In the genomic region with DNA sequence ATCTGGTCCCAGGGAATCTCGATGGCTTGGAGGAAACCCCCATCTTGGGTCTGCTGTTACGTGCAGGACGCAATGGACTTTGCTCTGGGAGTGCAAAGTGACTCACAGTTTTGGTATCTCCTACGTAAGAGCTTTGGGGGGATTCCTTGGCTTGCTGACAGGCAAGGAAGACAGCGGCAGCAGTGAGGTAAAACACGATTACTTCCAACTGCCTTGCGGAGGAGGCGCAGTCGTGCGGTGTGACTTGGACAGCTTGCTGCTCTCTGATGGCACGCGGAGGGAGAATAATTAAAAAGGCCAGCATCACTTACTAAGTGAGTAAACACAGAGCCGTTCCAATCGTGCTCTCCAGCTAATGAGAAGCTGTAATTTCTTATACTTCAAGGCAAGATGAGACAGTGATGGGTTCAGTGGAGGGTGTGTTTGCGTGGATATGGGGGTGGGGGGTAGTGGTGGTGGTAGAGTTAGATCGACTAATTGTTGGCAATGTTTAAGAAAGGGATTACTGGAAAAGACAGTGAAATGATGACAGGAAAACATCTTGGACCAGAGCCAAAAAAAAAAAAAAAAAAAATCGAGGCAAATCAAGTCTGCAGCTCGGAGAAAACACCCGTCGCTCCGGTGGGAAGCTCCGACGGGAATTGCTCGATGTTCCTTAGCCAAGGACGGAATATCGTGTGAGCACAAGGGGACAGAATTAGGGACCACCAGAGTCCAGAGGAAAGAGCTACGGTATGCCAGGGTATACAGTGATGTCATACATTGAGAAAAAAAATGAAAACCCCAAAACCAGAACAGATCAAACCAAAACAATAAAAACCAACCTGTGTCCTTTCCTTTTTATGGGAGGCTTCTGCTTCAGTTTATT, we compare ENCODE assay signal across 9 cellular contexts.
A peak's percentile ranks its signal among the peaks of the same experiment; 100 is the strongest.
DNase-seq lines count a peak whose midpoint lies in the region; ATAC-seq and TF ChIP-seq lines count a peak whose summit lies in the region.
"Had no signal": no experiment of that assay in that cellular context is flagged by ENCODE, and none has a peak within 500 bp of the region (broad histone marks: within the 10 kb centered on the region; RNA-seq: fewer than 3 reads in every experiment).

No MANE protein-coding gene starts in this region.

- no peak for TF ChIP-seq POLR2A in thyroid gland (IDR thresholded peaks at IDR 0.05)

- CTCF ChIA-PET in WTC11 (lab: Charles Lee), result interaction anchor here (1.3 kb wide), 1 partner anchor 400 kb away, joined by 3 read pairs; no protein-coding TSS in a partner anchor

- peaks cover 16% of the 10 kb centered on the region for H3K27me3 Mint-ChIP-seq in WTC11 (ENCODE audit: low read depth)
- peaks cover 2 to 3% (median 2%) of the 10 kb centered on the region in 3 donors for H3K27me3 Mint-ChIP-seq in immature natural killer cell (ENCODE audit: low read depth in 3 of 3)

- ATAC-seq in WTC11 (no peak), GM21526 (IDR thresholded peaks at IDR 0.05; ENCODE audit: low FRiP score, unreplicated experiment) (no peak)
- ATAC-seq: natural killer cell had no signal

- H3K36me3 ChIP-seq in thyroid gland, result no peaks in the 10 kb centered on the region

- no peak for TF ChIP-seq CTCF in HFF-Myc (IDR thresholded peaks at IDR 0.05; ENCODE audit: low read depth, low read length, missing control alignments)
- TF ChIP-seq CTCF in WTC11 (IDR thresholded peaks at IDR 0.05), result no peak
- no peak for TF ChIP-seq CTCF in thyroid gland (IDR thresholded peaks at IDR 0.05)

- H3K9me3 Mint-ChIP-seq in WTC11 (no peaks in the 10 kb centered on the region), immature natural killer cell (peaks cover 0 to 11% (median 0%) of the 10 kb centered on the region in 6 donors)
- H3K9me3 Mint-ChIP-seq: natural killer cell had no signal

- intact Hi-C loops in thyroid gland (cut with DNase I), result no loop called here

- H3K27me3 ChIP-seq in thyroid gland, result no peaks in the 10 kb centered on the region

- peak; percentile 82 for DNase-seq in HFF-Myc (ENCODE audit: extremely low read depth, low read depth)
- DNase-seq in WTC11 (ENCODE audit: low spot score), result no peak
- DNase-seq in iPS DF 19.7 (ENCODE audit: low read depth, low spot score), result peak; percentile 17
- peak; percentile 8 for DNase-seq in stromal cell of bone marrow (ENCODE audit: low read depth)
- DNase-seq in AML-193 (lab: John Stamatoyannopoulos, UW), result no peak
- no peak for DNase-seq in thyroid gland
- no peak for DNase-seq in immature natural killer cell
- DNase-seq: natural killer cell had no signal

- peaks cover 17% of the 10 kb centered on the region for H3K4me1 Mint-ChIP-seq in WTC11
- H3K4me1 Mint-ChIP-seq in immature natural killer cell, result no peaks in the 10 kb centered on the region
- H3K4me1 Mint-ChIP-seq: natural killer cell had no signal

- H3K4me3 Mint-ChIP-seq in WTC11 (peak overlapping the region; percentile 46), immature natural killer cell (no peak overlapping the region)
- H3K4me3 Mint-ChIP-seq: natural killer cell had no signal

- no peak overlapping the region for H3K27ac ChIP-seq in thyroid gland

- H3K9me3 ChIP-seq in thyroid gland, result no peaks in the 10 kb centered on the region

- POLR2A ChIA-PET in WTC11 (lab: Charles Lee), result interaction anchor here (0.7 kb wide), 1 partner anchor 473 kb away, joined by 5 read pairs; no protein-coding TSS in a partner anchor

- H3K36me3 Mint-ChIP-seq in WTC11 (no peaks in the 10 kb centered on the region), immature natural killer cell (no peaks in the 10 kb centered on the region)
- H3K36me3 Mint-ChIP-seq: natural killer cell had no signal

- H3K4me3 ChIP-seq in HFF-Myc (replicated peaks; ENCODE audit: low read depth, low read length) (no peak overlapping the region), thyroid gland (replicated peaks in 1 of 3) (no peak overlapping the region)

- H3K27ac Mint-ChIP-seq in WTC11 (no peak overlapping the region), immature natural killer cell (no peak overlapping the region)
- H3K27ac Mint-ChIP-seq: natural killer cell had no signal

- H3K4me1 ChIP-seq in thyroid gland, result peaks cover 0 to 8% of the 10 kb centered on the region in 2 donors

- 59 to 65% methylated on average over 27 of the region's 27 CpGs for WGBS in thyroid gland, 2 donors

TF ChIP-seq in WTC11, 78 proteins besides CTCF, POLR2A, EP300 and RAD21 (continues in another document):
- no peak for TF ChIP-seq ZBTB21 (CRISPR knock-in tag; IDR thresholded peaks at IDR 0.05; ENCODE audit: borderline replicate concordance)
- TF ChIP-seq, protein P1, sequence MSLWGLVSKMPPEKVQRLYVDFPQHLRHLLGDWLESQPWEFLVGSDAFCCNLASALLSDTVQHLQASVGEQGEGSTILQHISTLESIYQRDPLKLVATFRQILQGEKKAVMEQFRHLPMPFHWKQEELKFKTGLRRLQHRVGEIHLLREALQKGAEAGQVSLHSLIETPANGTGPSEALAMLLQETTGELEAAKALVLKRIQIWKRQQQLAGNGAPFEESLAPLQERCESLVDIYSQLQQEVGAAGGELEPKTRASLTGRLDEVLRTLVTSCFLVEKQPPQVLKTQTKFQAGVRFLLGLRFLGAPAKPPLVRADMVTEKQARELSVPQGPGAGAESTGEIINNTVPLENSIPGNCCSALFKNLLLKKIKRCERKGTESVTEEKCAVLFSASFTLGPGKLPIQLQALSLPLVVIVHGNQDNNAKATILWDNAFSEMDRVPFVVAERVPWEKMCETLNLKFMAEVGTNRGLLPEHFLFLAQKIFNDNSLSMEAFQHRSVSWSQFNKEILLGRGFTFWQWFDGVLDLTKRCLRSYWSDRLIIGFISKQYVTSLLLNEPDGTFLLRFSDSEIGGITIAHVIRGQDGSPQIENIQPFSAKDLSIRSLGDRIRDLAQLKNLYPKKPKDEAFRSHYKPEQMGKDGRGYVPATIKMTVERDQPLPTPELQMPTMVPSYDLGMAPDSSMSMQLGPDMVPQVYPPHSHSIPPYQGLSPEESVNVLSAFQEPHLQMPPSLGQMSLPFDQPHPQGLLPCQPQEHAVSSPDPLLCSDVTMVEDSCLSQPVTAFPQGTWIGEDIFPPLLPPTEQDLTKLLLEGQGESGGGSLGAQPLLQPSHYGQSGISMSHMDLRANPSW (CRISPR knock-in tag; conservative IDR thresholded peaks at IDR 0.05; ENCODE audit: low read depth), result no peak
- TF ChIP-seq, protein P2, sequence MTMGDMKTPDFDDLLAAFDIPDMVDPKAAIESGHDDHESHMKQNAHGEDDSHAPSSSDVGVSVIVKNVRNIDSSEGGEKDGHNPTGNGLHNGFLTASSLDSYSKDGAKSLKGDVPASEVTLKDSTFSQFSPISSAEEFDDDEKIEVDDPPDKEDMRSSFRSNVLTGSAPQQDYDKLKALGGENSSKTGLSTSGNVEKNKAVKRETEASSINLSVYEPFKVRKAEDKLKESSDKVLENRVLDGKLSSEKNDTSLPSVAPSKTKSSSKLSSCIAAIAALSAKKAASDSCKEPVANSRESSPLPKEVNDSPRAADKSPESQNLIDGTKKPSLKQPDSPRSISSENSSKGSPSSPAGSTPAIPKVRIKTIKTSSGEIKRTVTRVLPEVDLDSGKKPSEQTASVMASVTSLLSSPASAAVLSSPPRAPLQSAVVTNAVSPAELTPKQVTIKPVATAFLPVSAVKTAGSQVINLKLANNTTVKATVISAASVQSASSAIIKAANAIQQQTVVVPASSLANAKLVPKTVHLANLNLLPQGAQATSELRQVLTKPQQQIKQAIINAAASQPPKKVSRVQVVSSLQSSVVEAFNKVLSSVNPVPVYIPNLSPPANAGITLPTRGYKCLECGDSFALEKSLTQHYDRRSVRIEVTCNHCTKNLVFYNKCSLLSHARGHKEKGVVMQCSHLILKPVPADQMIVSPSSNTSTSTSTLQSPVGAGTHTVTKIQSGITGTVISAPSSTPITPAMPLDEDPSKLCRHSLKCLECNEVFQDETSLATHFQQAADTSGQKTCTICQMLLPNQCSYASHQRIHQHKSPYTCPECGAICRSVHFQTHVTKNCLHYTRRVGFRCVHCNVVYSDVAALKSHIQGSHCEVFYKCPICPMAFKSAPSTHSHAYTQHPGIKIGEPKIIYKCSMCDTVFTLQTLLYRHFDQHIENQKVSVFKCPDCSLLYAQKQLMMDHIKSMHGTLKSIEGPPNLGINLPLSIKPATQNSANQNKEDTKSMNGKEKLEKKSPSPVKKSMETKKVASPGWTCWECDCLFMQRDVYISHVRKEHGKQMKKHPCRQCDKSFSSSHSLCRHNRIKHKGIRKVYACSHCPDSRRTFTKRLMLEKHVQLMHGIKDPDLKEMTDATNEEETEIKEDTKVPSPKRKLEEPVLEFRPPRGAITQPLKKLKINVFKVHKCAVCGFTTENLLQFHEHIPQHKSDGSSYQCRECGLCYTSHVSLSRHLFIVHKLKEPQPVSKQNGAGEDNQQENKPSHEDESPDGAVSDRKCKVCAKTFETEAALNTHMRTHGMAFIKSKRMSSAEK (CRISPR knock-in tag; IDR thresholded peaks at IDR 0.05; ENCODE audit: borderline replicate concordance), result no peak
- TF ChIP-seq ESRRA (CRISPR knock-in tag; IDR thresholded peaks at IDR 0.05; ENCODE audit: borderline replicate concordance), result no peak
- TF ChIP-seq HMGA2 (CRISPR knock-in tag; IDR thresholded peaks at IDR 0.05), result no peak
- TF ChIP-seq FOXJ3 (CRISPR knock-in tag; IDR thresholded peaks at IDR 0.05; ENCODE audit: borderline replicate concordance), result no peak
- TF ChIP-seq, protein P3, sequence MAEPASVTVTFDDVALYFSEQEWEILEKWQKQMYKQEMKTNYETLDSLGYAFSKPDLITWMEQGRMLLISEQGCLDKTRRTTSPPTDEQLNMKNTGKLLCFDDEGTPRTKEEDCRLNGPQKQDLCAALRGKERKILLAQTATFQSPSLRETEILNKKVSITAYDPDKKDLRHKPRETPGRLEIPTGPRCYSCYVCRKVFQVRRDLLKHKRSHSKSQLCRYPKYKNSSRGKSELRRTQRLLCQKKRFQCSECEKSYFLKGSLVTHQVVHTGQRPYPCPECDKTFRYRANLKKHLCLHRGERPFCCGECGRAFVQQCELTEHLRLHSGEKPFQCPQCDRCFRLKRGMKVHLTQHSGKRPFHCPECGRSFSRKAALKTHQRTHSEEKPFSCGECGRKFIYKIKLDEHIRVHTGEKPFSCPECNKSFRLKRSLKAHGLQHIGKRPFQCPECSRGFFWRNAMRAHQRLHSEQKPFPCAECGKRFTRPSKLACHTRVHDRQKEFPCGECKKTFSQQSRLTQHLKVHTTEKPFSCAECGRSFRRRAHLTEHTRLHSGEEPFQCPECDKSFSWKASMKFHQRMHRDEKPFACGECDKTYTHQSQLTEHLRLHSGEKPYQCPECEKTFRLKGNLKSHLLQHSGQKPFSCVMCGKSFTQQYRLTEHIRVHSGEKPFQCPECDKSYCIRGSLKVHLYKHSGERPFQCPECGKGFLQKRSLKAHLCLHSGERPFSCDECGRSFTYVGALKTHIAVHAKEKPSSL (CRISPR knock-in tag; conservative IDR thresholded peaks at IDR 0.05), result no peak
- no peak for TF ChIP-seq MYBL2 (CRISPR knock-in tag; IDR thresholded peaks at IDR 0.05)
- TF ChIP-seq, protein P4, sequence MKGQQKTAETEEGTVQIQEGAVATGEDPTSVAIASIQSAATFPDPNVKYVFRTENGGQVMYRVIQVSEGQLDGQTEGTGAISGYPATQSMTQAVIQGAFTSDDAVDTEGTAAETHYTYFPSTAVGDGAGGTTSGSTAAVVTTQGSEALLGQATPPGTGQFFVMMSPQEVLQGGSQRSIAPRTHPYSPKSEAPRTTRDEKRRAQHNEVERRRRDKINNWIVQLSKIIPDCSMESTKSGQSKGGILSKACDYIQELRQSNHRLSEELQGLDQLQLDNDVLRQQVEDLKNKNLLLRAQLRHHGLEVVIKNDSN (CRISPR knock-in tag; IDR thresholded peaks at IDR 0.05), result no peak

Comparison
In these comparisons a context has a peak if more than half of its experiments do, and no peak if none do; other contexts are left out.
1. DNase-seq: peak in HFF-Myc (single experiment), iPS DF 19.7 (single experiment) and stromal cell of bone marrow (single experiment); none in WTC11 (single experiment), AML-193 (0 of 2), thyroid gland (0 of 2) and immature natural killer cell (0 of 3).